8 cellular contexts compared by ENCODE assay signal in genomic region chr7:727104-727805, GRCh38. TPM values are rescaled to one million over a fixed set of nuclear protein-coding genes. Genes with fewer than 3 reads are reported as not detected.
DNase-seq lines count a peak whose midpoint lies in the region; ATAC-seq and TF ChIP-seq lines count a peak whose summit lies in the region.

PRKAR1B (minus strand) TSS chr7:727281; CDS start chr7:711505, 15,776 bp downstream.

- 2% methylated on average over 66 of the region's 66 CpGs for WGBS in liver

- peak within 1 kb of the TSS in 1 of 2 donors; percentile 23 for H3K9ac ChIP-seq in liver (ENCODE audit: low read depth in 1 of 2, low read length in 2 of 2)

- H3K36me3 ChIP-seq in liver (ENCODE audit: control insufficient read depth in 4 of 4, insufficient read depth in 3 of 4, low read depth in 1 of 4, low read length in 3 of 4), result peaks cover 0 to 6% (median 4%) of the 10 kb centered on the region in 4 donors

- intact Hi-C loops in CD4-positive, alpha-beta T cell (cut with DNase I, micrococcal nuclease), result loop anchor here (5.0 kb wide), 2 partner anchors 145 to 150 kb away; partner anchors contain the start of gene GET4 (in 1 of the 2)

- H3K36me3 Mint-ChIP-seq in CD4-positive, alpha-beta T cell (ENCODE audit: low read depth), result peaks cover 42% of the 10 kb centered on the region
- H3K36me3 Mint-ChIP-seq in T-helper 1 cell treated with Interleukin-12 subunit alpha and Interleukin-12 subunit beta and Interleukin-4 antibody, amounts not matched to agents 30 μg/mL and 1 μg/mL, for 36 hours (ENCODE audit: low read depth), result peaks cover 22% of the 10 kb centered on the region

- peaks cover 27% of the 10 kb centered on the region for H3K4me1 Mint-ChIP-seq in CD4-positive, alpha-beta T cell (ENCODE audit: low read depth)
- peaks cover 17% of the 10 kb centered on the region for H3K4me1 Mint-ChIP-seq in T-helper 1 cell treated with Interleukin-12 subunit alpha and Interleukin-12 subunit beta and Interleukin-4 antibody, amounts not matched to agents 30 μg/mL and 1 μg/mL, for 36 hours (ENCODE audit: low read depth)

- H3K27me3 ChIP-seq in CD4-positive, alpha-beta T cell (ENCODE audit: control insufficient read depth, insufficient read depth, low read length), result no peaks in the 10 kb centered on the region
- no peaks in the 10 kb centered on the region for H3K27me3 ChIP-seq in liver (ENCODE audit: control insufficient read depth in 4 of 4, insufficient read depth in 4 of 4, low read length in 3 of 4)

- CTCF ChIA-PET in CD4-positive, alpha-beta T cell (lab: Charles Lee), result no interaction called here

- H3K27ac Mint-ChIP-seq in CD4-positive, alpha-beta T cell, result peak within 1 kb of the TSS; percentile 36
- H3K27ac Mint-ChIP-seq in T-helper 1 cell treated with Interleukin-12 subunit alpha and Interleukin-12 subunit beta and Interleukin-4 antibody, amounts not matched to agents 30 μg/mL and 1 μg/mL, for 36 hours, result peak within 1 kb of the TSS; percentile 80

- TF ChIP-seq RAD21 in liver (IDR thresholded peaks at IDR 0.05), result no peak

- POLR2A ChIA-PET in CD4-positive, alpha-beta T cell (lab: Charles Lee), result interaction anchor here (0.7 to 1.6 kb wide), 3 partner anchors 109 to 375 kb away, joined by 3 to 4 read pairs (median 3); partner anchors contain the start of gene COX19

- peaks cover 9 to 19% (median 13%) of the 10 kb centered on the region in 4 donors for H3K4me1 ChIP-seq in liver (ENCODE audit: control insufficient read depth in 4 of 4, insufficient read depth in 4 of 4, low read length in 3 of 4)

- H3K9me3 Mint-ChIP-seq in CD4-positive, alpha-beta T cell, result no peaks in the 10 kb centered on the region
- H3K9me3 Mint-ChIP-seq in T-helper 1 cell treated with Interleukin-12 subunit alpha and Interleukin-12 subunit beta and Interleukin-4 antibody, amounts not matched to agents 30 μg/mL and 1 μg/mL, for 36 hours, result peaks cover 11% of the 10 kb centered on the region

- H3K27ac ChIP-seq in CD4-positive, alpha-beta T cell (ENCODE audit: low read depth, low read length), result peak within 1 kb of the TSS; percentile 64
- peak within 1 kb of the TSS; percentile 52 to 61 for H3K27ac ChIP-seq in liver (ENCODE audit: low read depth in 1 of 2, low read length in 2 of 2)

- peak in 7 of 10 experiments; percentile 13 to 44 (median 22) for DNase-seq in CD4-positive, alpha-beta T cell
- DNase-seq in choroid plexus epithelial cell (ENCODE audit: low read depth), result peak; percentile 19
- DNase-seq in stimulated activated CD8-positive, alpha-beta memory T cell treated with anti-CD3 and anti-CD28 coated beads, Interleukin-15, amount 100 ng/mL, for 48 hours (ENCODE audit: low read depth in 2 of 2), result peak; percentile 21 to 39
- no peak for DNase-seq in amniotic stem cell (lab: John Stamatoyannopoulos, UW)

- ATAC-seq in CD4-positive, alpha-beta T cell (ENCODE audit: poor library complexity), result peak; percentile 59
- ATAC-seq in GM19395 (IDR thresholded peaks at IDR 0.05; ENCODE audit: unreplicated experiment) (peak; percentile 38), HG03457 (IDR thresholded peaks at IDR 0.05; ENCODE audit: unreplicated experiment) (peak; percentile 9)

- H3K4me3 Mint-ChIP-seq in CD4-positive, alpha-beta T cell, result peak within 1 kb of the TSS; percentile 91
- peak within 1 kb of the TSS; percentile 88 for H3K4me3 Mint-ChIP-seq in T-helper 1 cell treated with Interleukin-12 subunit alpha and Interleukin-12 subunit beta and Interleukin-4 antibody, amounts not matched to agents 30 μg/mL and 1 μg/mL, for 36 hours

- no peak for TF ChIP-seq CTCF in CD4-positive, alpha-beta T cell (IDR thresholded peaks at IDR 0.05)
- TF ChIP-seq CTCF in choroid plexus epithelial cell (conservative IDR thresholded peaks at IDR 0.05; ENCODE audit: low read depth, low read length), result no peak
- TF ChIP-seq CTCF in liver (IDR thresholded peaks at IDR 0.05; ENCODE audit: low read depth, low read length, missing input control), result no peak

- H3K4me3 ChIP-seq in choroid plexus epithelial cell (ENCODE audit: low read depth, low read length) (peak within 1 kb of the TSS; percentile 67), liver (ENCODE audit: low read depth in 1 of 3, low read length in 3 of 3) (peak within 1 kb of the TSS; percentile 81 to 93 (median 84))

- H3K27me3 Mint-ChIP-seq in CD4-positive, alpha-beta T cell, result no peaks in the 10 kb centered on the region
- H3K27me3 Mint-ChIP-seq in T-helper 1 cell treated with Interleukin-12 subunit alpha and Interleukin-12 subunit beta and Interleukin-4 antibody, amounts not matched to agents 30 μg/mL and 1 μg/mL, for 36 hours (ENCODE audit: low read depth), result no peaks in the 10 kb centered on the region

- H3K9me3 ChIP-seq in CD4-positive, alpha-beta T cell (ENCODE audit: control insufficient read depth, low read length), result no peaks in the 10 kb centered on the region
- H3K9me3 ChIP-seq in liver (ENCODE audit: control insufficient read depth in 4 of 4, low read length in 3 of 4), result no peaks in the 10 kb centered on the region

TF ChIP-seq in liver, 16 proteins besides CTCF, POLR2A, EP300 and RAD21:
- TF ChIP-seq YY1 (IDR thresholded peaks at IDR 0.05) (no peak), NR2F2 (IDR thresholded peaks at IDR 0.05) (no peak), FOXA2 (IDR thresholded peaks at IDR 0.05) (no peak), GABPA (IDR thresholded peaks at IDR 0.05 in 1 of 2, conservative IDR thresholded peaks at IDR 0.05 in 1 of 2) (no peak), RXRA (IDR thresholded peaks at IDR 0.05) (no peak), HNF4A (conservative IDR thresholded peaks at IDR 0.05) (no peak), TAF1 (conservative IDR thresholded peaks at IDR 0.05) (no peak), FOXA1 (IDR thresholded peaks at IDR 0.05) (no peak), EGR1 (IDR thresholded peaks at IDR 0.05; ENCODE audit: low read depth in 2 of 2) (no peak)
- TF ChIP-seq, protein P1, sequence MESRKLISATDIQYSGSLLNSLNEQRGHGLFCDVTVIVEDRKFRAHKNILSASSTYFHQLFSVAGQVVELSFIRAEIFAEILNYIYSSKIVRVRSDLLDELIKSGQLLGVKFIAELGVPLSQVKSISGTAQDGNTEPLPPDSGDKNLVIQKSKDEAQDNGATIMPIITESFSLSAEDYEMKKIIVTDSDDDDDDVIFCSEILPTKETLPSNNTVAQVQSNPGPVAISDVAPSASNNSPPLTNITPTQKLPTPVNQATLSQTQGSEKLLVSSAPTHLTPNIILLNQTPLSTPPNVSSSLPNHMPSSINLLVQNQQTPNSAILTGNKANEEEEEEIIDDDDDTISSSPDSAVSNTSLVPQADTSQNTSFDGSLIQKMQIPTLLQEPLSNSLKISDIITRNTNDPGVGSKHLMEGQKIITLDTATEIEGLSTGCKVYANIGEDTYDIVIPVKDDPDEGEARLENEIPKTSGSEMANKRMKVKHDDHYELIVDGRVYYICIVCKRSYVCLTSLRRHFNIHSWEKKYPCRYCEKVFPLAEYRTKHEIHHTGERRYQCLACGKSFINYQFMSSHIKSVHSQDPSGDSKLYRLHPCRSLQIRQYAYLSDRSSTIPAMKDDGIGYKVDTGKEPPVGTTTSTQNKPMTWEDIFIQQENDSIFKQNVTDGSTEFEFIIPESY (IDR thresholded peaks at IDR 0.05), result no peak
- TF ChIP-seq, protein P2, sequence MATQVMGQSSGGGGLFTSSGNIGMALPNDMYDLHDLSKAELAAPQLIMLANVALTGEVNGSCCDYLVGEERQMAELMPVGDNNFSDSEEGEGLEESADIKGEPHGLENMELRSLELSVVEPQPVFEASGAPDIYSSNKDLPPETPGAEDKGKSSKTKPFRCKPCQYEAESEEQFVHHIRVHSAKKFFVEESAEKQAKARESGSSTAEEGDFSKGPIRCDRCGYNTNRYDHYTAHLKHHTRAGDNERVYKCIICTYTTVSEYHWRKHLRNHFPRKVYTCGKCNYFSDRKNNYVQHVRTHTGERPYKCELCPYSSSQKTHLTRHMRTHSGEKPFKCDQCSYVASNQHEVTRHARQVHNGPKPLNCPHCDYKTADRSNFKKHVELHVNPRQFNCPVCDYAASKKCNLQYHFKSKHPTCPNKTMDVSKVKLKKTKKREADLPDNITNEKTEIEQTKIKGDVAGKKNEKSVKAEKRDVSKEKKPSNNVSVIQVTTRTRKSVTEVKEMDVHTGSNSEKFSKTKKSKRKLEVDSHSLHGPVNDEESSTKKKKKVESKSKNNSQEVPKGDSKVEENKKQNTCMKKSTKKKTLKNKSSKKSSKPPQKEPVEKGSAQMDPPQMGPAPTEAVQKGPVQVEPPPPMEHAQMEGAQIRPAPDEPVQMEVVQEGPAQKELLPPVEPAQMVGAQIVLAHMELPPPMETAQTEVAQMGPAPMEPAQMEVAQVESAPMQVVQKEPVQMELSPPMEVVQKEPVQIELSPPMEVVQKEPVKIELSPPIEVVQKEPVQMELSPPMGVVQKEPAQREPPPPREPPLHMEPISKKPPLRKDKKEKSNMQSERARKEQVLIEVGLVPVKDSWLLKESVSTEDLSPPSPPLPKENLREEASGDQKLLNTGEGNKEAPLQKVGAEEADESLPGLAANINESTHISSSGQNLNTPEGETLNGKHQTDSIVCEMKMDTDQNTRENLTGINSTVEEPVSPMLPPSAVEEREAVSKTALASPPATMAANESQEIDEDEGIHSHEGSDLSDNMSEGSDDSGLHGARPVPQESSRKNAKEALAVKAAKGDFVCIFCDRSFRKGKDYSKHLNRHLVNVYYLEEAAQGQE (IDR thresholded peaks at IDR 0.05), result no peak

RNA-seq across cellular contexts. Expression of gene PRKAR1B, which starts in this region (rescaled TPM):
- 10 to 100 TPM; 18.8 to 19.5 TPM for total RNA-seq in CD4-positive, alpha-beta T cell
- 10 to 100 TPM; 11.1 to 14.4 TPM for total RNA-seq in liver
- polyA plus RNA-seq in liver, result 10 to 100 TPM; 11.8 to 13.0 TPM

Comparison
In these comparisons a context has a peak if more than half of its experiments do, and no peak if none do; other contexts are left out.
1. ATAC-seq: peak in every context shown above with its lines; median percentile 59 in CD4-positive, alpha-beta T cell; 38 in GM19395; 9 in HG03457.